2 cellular contexts compared by ENCODE assay signal in the genomic region with DNA sequence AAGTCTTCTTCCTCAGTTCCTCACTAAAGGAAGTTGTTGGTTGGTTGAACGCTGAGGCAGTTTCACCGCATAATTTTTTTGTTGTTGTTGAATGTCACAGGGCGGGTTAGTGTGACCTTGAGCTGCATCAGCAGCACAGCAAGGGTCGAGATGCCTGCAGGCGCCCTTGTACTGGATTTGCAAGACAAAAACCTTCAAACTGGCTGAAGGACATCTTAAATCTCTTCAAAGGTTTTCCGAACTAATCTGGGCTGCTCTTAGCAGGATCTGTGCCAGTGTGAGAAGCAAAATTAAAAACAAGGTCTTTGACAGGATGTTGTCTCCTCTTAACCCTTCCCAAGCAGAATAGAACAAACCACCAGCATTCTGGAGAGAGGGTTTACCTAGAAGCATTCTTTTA.
TF ChIP-seq lines count a peak whose summit lies in the region.

No MANE protein-coding gene starts in this region.

TF ChIP-seq in SK-N-SH, 30 proteins besides CTCF, POLR2A, EP300 and RAD21 (continued from another document):
- TF ChIP-seq, protein P1, sequence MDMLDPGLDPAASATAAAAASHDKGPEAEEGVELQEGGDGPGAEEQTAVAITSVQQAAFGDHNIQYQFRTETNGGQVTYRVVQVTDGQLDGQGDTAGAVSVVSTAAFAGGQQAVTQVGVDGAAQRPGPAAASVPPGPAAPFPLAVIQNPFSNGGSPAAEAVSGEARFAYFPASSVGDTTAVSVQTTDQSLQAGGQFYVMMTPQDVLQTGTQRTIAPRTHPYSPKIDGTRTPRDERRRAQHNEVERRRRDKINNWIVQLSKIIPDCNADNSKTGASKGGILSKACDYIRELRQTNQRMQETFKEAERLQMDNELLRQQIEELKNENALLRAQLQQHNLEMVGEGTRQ (IDR thresholded peaks at IDR 0.05; ENCODE audit: borderline replicate concordance, low read depth, low read length) = no peak

TF ChIP-seq in SK-N-SH treated with all-trans-retinoic acid at 6 μM for 48 hours, 23 proteins besides CTCF, POLR2A, EP300 and RAD21 (continued from another document):
- TF ChIP-seq, protein P2, sequence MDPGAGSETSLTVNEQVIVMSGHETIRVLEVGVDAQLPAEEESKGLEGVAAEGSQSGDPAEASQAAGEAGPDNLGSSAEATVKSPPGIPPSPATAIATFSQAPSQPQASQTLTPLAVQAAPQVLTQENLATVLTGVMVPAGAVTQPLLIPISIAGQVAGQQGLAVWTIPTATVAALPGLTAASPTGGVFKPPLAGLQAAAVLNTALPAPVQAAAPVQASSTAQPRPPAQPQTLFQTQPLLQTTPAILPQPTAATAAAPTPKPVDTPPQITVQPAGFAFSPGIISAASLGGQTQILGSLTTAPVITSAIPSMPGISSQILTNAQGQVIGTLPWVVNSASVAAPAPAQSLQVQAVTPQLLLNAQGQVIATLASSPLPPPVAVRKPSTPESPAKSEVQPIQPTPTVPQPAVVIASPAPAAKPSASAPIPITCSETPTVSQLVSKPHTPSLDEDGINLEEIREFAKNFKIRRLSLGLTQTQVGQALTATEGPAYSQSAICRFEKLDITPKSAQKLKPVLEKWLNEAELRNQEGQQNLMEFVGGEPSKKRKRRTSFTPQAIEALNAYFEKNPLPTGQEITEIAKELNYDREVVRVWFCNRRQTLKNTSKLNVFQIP (CRISPR knock-in tag; IDR thresholded peaks at IDR 0.05; ENCODE audit: borderline replicate concordance, low read depth) = no peak
